21 cellular contexts compared by ENCODE assay signal in genomic region chr9:93590609-93591234, GRCh38. TPM values are rescaled to one million over a fixed set of nuclear protein-coding genes. Genes with fewer than 3 reads are reported as not detected.
DNase-seq lines count a peak whose midpoint lies in the region; ATAC-seq and TF ChIP-seq lines count a peak whose summit lies in the region.
"Had no signal": no experiment of that assay in that cellular context is flagged by ENCODE, and none has a peak within 500 bp of the region (broad histone marks: within the 10 kb centered on the region; RNA-seq: fewer than 3 reads in every experiment).

No MANE protein-coding gene starts in this region.

- H3K27me3 ChIP-seq in BLaER1 treated with 17β-estradiol and CSF1 and Interleukin-3, amounts not matched to agents 10 nM and 100 nM = no peaks in the 10 kb centered on the region
- no peaks in the 10 kb centered on the region for H3K27me3 ChIP-seq in gastrocnemius medialis
- H3K27me3 ChIP-seq: adrenal gland had no signal

- DNase-seq in GM03348 (ENCODE audit: low spot score) (peak; percentile 2), coronary artery (ENCODE audit: low spot score) (peak; percentile 50), osteocyte (ENCODE audit: extremely low spot score, unreplicated experiment) (peak; percentile 72), gastrocnemius medialis (no peak), HCEC 1CT (no peak), HT-29 (ENCODE audit: low spot score) (no peak)
- DNase-seq: activated CD4-positive, alpha-beta T cell treated with anti-CD3 and anti-CD28 coated beads, Interleukin-2, amount 50 U/mL, for 48 hours; activated CD4-positive, CD25-positive, alpha-beta regulatory T cell; DMS79; H9; mesendoderm; NCI-H2171; NCI-H524 treated with DMSO at 0.1 percent for 48 hours had no signal

- in situ Hi-C loops in gastrocnemius medialis (cut with MboI; ENCODE audit: low sequenced_read_pairs in 4 of 4) = no loop called here

- no peaks in the 10 kb centered on the region for H3K9me3 Mint-ChIP-seq in osteocyte (ENCODE audit: unreplicated experiment)
- H3K9me3 Mint-ChIP-seq: dendritic cell treated with granulocyte-macrophage colony-stimulating factor and Interleukin-4, amounts not matched to agents 40 ng/mL and 50 ng/mL, for 4 days; H9; natural killer cell treated with Interleukin-12 subunit alpha and Interleukin-12 subunit beta and Interleukin-15 and Interleukin-18, amount 100 ng/mL, for 72 hours; stimulated activated memory B cell treated with anti-CD40 and anti-IgM and Interleukin-4, amounts not matched to agents 10 μg/mL and 1 μg/mL and 100 μg/mL, for 72 hours had no signal

- H3K27ac Mint-ChIP-seq in osteocyte (ENCODE audit: unreplicated experiment) = peak overlapping the region; percentile 47
- H3K27ac Mint-ChIP-seq: dendritic cell treated with granulocyte-macrophage colony-stimulating factor and Interleukin-4, amounts not matched to agents 40 ng/mL and 50 ng/mL, for 4 days had no signal

- peaks cover 0 to 7% (median 0%) of the 10 kb centered on the region in 11 experiments; a peak in 2 of 22 replicates for H3K36me3 ChIP-seq in BLaER1 treated with 17β-estradiol and CSF1 and Interleukin-3, amounts not matched to agents 10 nM and 100 nM
- no peaks in the 10 kb centered on the region for H3K36me3 ChIP-seq in gastrocnemius medialis
- H3K36me3 ChIP-seq: adrenal gland had no signal

- no peak overlapping the region for H3K4me3 Mint-ChIP-seq in osteocyte (ENCODE audit: unreplicated experiment)
- H3K4me3 Mint-ChIP-seq: dendritic cell treated with granulocyte-macrophage colony-stimulating factor and Interleukin-4, amounts not matched to agents 40 ng/mL and 50 ng/mL, for 4 days; H9; natural killer cell treated with Interleukin-12 subunit alpha and Interleukin-12 subunit beta and Interleukin-15 and Interleukin-18, amount 100 ng/mL, for 72 hours; stimulated activated memory B cell treated with anti-CD40 and anti-IgM and Interleukin-4, amounts not matched to agents 10 μg/mL and 1 μg/mL and 100 μg/mL, for 72 hours had no signal

- H3K9me3 ChIP-seq in BLaER1 treated with 17β-estradiol and CSF1 and Interleukin-3, amounts not matched to agents 10 nM and 100 nM (replicated peaks in 1 of 11) = peaks cover 0 to 4% (median under 1%) of the 10 kb centered on the region in 11 experiments; a peak in 12 of 22 replicates
- H3K9me3 ChIP-seq in gastrocnemius medialis = no peaks in the 10 kb centered on the region
- H3K9me3 ChIP-seq: adrenal gland had no signal

- H3K4me2 ChIP-seq in BLaER1 treated with 17β-estradiol and CSF1 and Interleukin-3, amounts not matched to agents 10 nM and 100 nM = peak overlapping the region in 10 of 11 experiments; percentile 46 to 78 (median 70); a peak in 19 of 22 replicates
- H3K4me2 ChIP-seq: KMS-11 had no signal

- H3K27me3 Mint-ChIP-seq in osteocyte (ENCODE audit: unreplicated experiment) = no peaks in the 10 kb centered on the region
- H3K27me3 Mint-ChIP-seq: dendritic cell treated with granulocyte-macrophage colony-stimulating factor and Interleukin-4, amounts not matched to agents 40 ng/mL and 50 ng/mL, for 4 days; natural killer cell treated with Interleukin-12 subunit alpha and Interleukin-12 subunit beta and Interleukin-15 and Interleukin-18, amount 100 ng/mL, for 72 hours; stimulated activated memory B cell treated with anti-CD40 and anti-IgM and Interleukin-4, amounts not matched to agents 10 μg/mL and 1 μg/mL and 100 μg/mL, for 72 hours had no signal

- TF ChIP-seq POLR2A in gastrocnemius medialis (IDR thresholded peaks at IDR 0.05) = no peak

- H4K20me1 ChIP-seq in BLaER1 treated with 17β-estradiol and CSF1 and Interleukin-3, amounts not matched to agents 10 nM and 100 nM = peaks cover 89 to 100% (median 99%) of the 10 kb centered on the region in 11 experiments

- TF ChIP-seq CTCF in coronary artery (IDR thresholded peaks at IDR 0.05) (no peak), osteocyte (IDR thresholded peaks at IDR 0.05) (no peak), gastrocnemius medialis (IDR thresholded peaks at IDR 0.05 in 4 of 5, conservative IDR thresholded peaks at IDR 0.05 in 1 of 5) (no peak)

- H3K4me1 ChIP-seq in BLaER1 treated with 17β-estradiol and CSF1 and Interleukin-3, amounts not matched to agents 10 nM and 100 nM = peaks cover 56 to 85% (median 83%) of the 10 kb centered on the region in 10 experiments
- peaks cover 53 to 58% of the 10 kb centered on the region in 2 donors for H3K4me1 ChIP-seq in gastrocnemius medialis

- no peak overlapping the region for H3K4me3 ChIP-seq in BLaER1 treated with 17β-estradiol and CSF1 and Interleukin-3, amounts not matched to agents 10 nM and 100 nM
- H3K4me3 ChIP-seq in coronary artery (no peak overlapping the region), gastrocnemius medialis (no peak overlapping the region)
- H3K4me3 ChIP-seq: adrenal gland, GM12878 had no signal

- peak overlapping the region in 4 of 11 experiments; percentile 21 to 55 (median 42); a peak in 5 of 22 replicates for H3K27ac ChIP-seq in BLaER1 treated with 17β-estradiol and CSF1 and Interleukin-3, amounts not matched to agents 10 nM and 100 nM
- H3K27ac ChIP-seq in coronary artery (no peak overlapping the region), gastrocnemius medialis (no peak overlapping the region)
- H3K27ac ChIP-seq: KMS-11 had no signal

- H3K9ac ChIP-seq in BLaER1 treated with 17β-estradiol and CSF1 and Interleukin-3, amounts not matched to agents 10 nM and 100 nM = peak overlapping the region in 3 of 11 experiments; percentile 15 to 39 (median 20); a peak in 3 of 22 replicates
- H3K9ac ChIP-seq: KMS-11 had no signal

- no peak for ATAC-seq in gastrocnemius medialis
- ATAC-seq: GM12878; natural killer cell treated with Interleukin-12 subunit alpha and Interleukin-12 subunit beta and Interleukin-15 and Interleukin-18, amount 100 ng/mL, for 72 hours; SK-N-SH treated with all-trans-retinoic acid at 6 μM for 48 hours; stimulated activated memory B cell treated with anti-CD40 and anti-IgM and Interleukin-4, amounts not matched to agents 10 μg/mL and 1 μg/mL and 100 μg/mL, for 72 hours had no signal

- no peaks in the 10 kb centered on the region for H3K36me3 Mint-ChIP-seq in osteocyte (ENCODE audit: unreplicated experiment)
- H3K36me3 Mint-ChIP-seq: natural killer cell treated with Interleukin-12 subunit alpha and Interleukin-12 subunit beta and Interleukin-15 and Interleukin-18, amount 100 ng/mL, for 72 hours had no signal

- peaks cover 31% of the 10 kb centered on the region for H3K4me1 Mint-ChIP-seq in osteocyte (ENCODE audit: unreplicated experiment)

- intact Hi-C loops in gastrocnemius medialis (cut with DNase I; ENCODE audit: low total_unique reads) = no loop called here

RNA-seq across cellular contexts. Expression of gene PHF2, which starts 14.3 kb away (rescaled TPM):
- total RNA-seq in osteocyte = 39.9 and 40.3 TPM in 2 replicates
- total RNA-seq in gastrocnemius medialis = 10 to 100 TPM; 18.8 to 24.3 (median 21.9) TPM
- 13.3 and 14.2 TPM in 2 replicates for total RNA-seq in HT-29 (2014; rRNA removed; shearing (Covaris generic))

Comparison
In these comparisons a context has a peak if more than half of its experiments do, and no peak if none do; other contexts are left out.
1. DNase-seq: peak in GM03348 (single experiment), coronary artery (single experiment) and osteocyte (single experiment); none in gastrocnemius medialis (0 of 2), HCEC 1CT (single experiment) and HT-29 (single experiment).